8 cellular contexts compared by ENCODE assay signal in the genomic region with DNA sequence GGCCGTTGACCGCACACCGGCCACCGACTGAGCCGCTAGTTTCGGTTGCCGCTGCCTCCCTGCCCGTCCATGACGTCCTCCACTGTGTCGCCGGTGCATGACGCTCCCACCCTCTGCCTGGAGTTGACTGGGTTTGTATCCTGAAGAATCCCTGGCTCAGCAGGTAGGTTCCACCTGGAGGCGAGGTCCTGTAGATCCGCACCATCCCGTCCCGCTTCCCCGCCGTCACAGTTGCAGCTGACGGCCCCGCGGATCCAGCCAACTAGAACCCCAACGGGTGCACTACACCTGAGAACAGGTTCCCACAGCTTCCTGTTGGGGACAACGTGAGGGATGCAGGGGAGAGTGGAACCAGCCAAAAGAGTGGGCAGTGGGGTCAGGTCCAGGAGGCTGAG. TPM values are rescaled to one million over a fixed set of nuclear protein-coding genes. Genes with fewer than 3 reads are reported as not detected.
DNase-seq lines count a peak whose midpoint lies in the region; ATAC-seq and TF ChIP-seq lines count a peak whose summit lies in the region.

No MANE protein-coding gene starts in this region.

- intact Hi-C loops in heart right ventricle (cut with DNase I) = no loop called here
- intact Hi-C loops in Right ventricle myocardium superior (cut with DNase I) = loop anchor here (10.0 kb wide), 1 partner anchor 368 kb away; the partner anchor contains the start of gene UVSSA
- intact Hi-C loops in colonic mucosa (cut with DNase I) = no loop called here

- DNase-seq in heart right ventricle (no peak), Right ventricle myocardium superior (no peak), MG63 (no peak), colonic mucosa (no peak), naive B cell (no peak), GM19238 (ENCODE audit: insufficient read length, low spot score) (no peak), medulla oblongata (ENCODE audit: extremely low spot score) (no peak)

- TF ChIP-seq CTCF in heart right ventricle (IDR thresholded peaks at IDR 0.05) (no peak), colonic mucosa (IDR thresholded peaks at IDR 0.05) (no peak)

- H3K9me3 ChIP-seq in heart right ventricle (no peaks in the 10 kb centered on the region), MG63 (no peaks in the 10 kb centered on the region), colonic mucosa (no peaks in the 10 kb centered on the region)

- H3K9ac ChIP-seq in colonic mucosa (ENCODE audit: low read depth in 2 of 2, low read length in 2 of 2) = peak overlapping the region; percentile 93 to 94

- H3K4me1 ChIP-seq in heart right ventricle (peaks cover 11 to 73% (median 42%) of the 10 kb centered on the region in 9 donors), colonic mucosa (peaks cover 22% of the 10 kb centered on the region)

- peaks cover 0 to 5% of the 10 kb centered on the region in 2 donors for H3K36me3 Mint-ChIP-seq in naive B cell

- ATAC-seq in heart right ventricle (peak in 4 of 8 donors; percentile 0 to 18 (median 5)), Right ventricle myocardium superior (ENCODE audit: poor library complexity) (no peak), naive B cell (ENCODE audit: low read depth in 2 of 2) (no peak), HG03175 (IDR thresholded peaks at IDR 0.05; ENCODE audit: unreplicated experiment) (no peak)

- H3K36me3 ChIP-seq in heart right ventricle (peaks cover 0 to 41% (median 6%) of the 10 kb centered on the region in 9 donors), MG63 (peaks cover 17% of the 10 kb centered on the region), colonic mucosa (no peaks in the 10 kb centered on the region)

- peaks cover 34 to 65% (median 48%) of the 10 kb centered on the region in 3 donors for H3K4me1 Mint-ChIP-seq in naive B cell

- WGBS in heart right ventricle, 2 donors = 7 to 12% methylated on average over 23 of the region's 23 CpGs

- peak overlapping the region; percentile 89 to 99 (median 96) for H3K4me3 Mint-ChIP-seq in naive B cell

- H3K27me3 ChIP-seq in heart right ventricle (no peaks in the 10 kb centered on the region), MG63 (no peaks in the 10 kb centered on the region), colonic mucosa (no peaks in the 10 kb centered on the region)

- peak overlapping the region; percentile 99 to 100 (median 100) for H3K27ac ChIP-seq in heart right ventricle
- H3K27ac ChIP-seq in colonic mucosa = peak overlapping the region; percentile 99

- H3K27me3 Mint-ChIP-seq in naive B cell = no peaks in the 10 kb centered on the region

- H3K4me3 ChIP-seq in heart right ventricle = peak overlapping the region; percentile 70 to 98 (median 92)
- H3K4me3 ChIP-seq in MG63 = peak overlapping the region; percentile 64
- H3K4me3 ChIP-seq in colonic mucosa = peak overlapping the region; percentile 96

- H3K27ac Mint-ChIP-seq in naive B cell = peak overlapping the region; percentile 95 to 99 (median 98)

- no peaks in the 10 kb centered on the region for H3K9me3 Mint-ChIP-seq in naive B cell

RNA-seq across cellular contexts. Expression of gene SLBP, which starts 0.9 kb away (rescaled TPM):
- total RNA-seq in heart right ventricle = 10 to 100 TPM; 10.9 to 17.7 (median 12.8) TPM
- polyA plus RNA-seq in heart right ventricle = 10 to 100 TPM; 11.2 to 16.2 TPM
- total RNA-seq in Right ventricle myocardium superior = 12.6 TPM
- 72.1 and 99.1 TPM in 2 replicates for total RNA-seq in MG63 (2014; rRNA removed; shearing (Covaris generic); ENCODE audit: low replicate concordance)
- 10 to 100 TPM; 30.1 to 56.9 TPM for total RNA-seq in colonic mucosa
- polyA plus RNA-seq in naive B cell (ENCODE audit: low read depth in 6 of 6) = 10 to 100 TPM; 32.7 to 50.5 (median 43.4) TPM

RNA-seq across cellular contexts. Expression of gene TMEM129, which starts 8.1 kb away (rescaled TPM):
- total RNA-seq in heart right ventricle = 10 to 100 TPM; 28.1 to 45.6 (median 34.3) TPM
- polyA plus RNA-seq in heart right ventricle = 10 to 100 TPM; 28.6 to 33.0 TPM
- total RNA-seq in Right ventricle myocardium superior = 28.6 TPM
- 11.2 and 15.7 TPM in 2 replicates for total RNA-seq in MG63 (2014; rRNA removed; shearing (Covaris generic); ENCODE audit: low replicate concordance)
- 10 to 100 TPM; 37.9 to 53.2 TPM for total RNA-seq in colonic mucosa
- 10 to 100 TPM; 29.6 to 43.7 (median 34.7) TPM for polyA plus RNA-seq in naive B cell (ENCODE audit: low read depth in 6 of 6)

RNA-seq across cellular contexts. Expression of gene TACC3, which starts 8.3 kb away (rescaled TPM):
- total RNA-seq in heart right ventricle (10 to 100 TPM in 2 of 10 donors, 1 to 10 TPM in 8; 2.3 to 15.6 (median 3.9) TPM), Right ventricle myocardium superior (7.0 TPM), colonic mucosa (10 to 100 TPM; 20.6 to 99.7 TPM)
- polyA plus RNA-seq in heart right ventricle (10 to 100 TPM in 1 of 2 donors, 1 to 10 TPM in 1; 6.0 to 16.2 TPM), naive B cell (ENCODE audit: low read depth in 6 of 6) (10 to 100 TPM; 15.0 to 21.0 (median 17.2) TPM)
- total RNA-seq in MG63 (2014; rRNA removed; shearing (Covaris generic); ENCODE audit: low replicate concordance) = 67.1 and 72.9 TPM in 2 replicates

RNA-seq across cellular contexts. Expression of gene FAM53A, which starts 28.9 kb away (rescaled TPM):
- total RNA-seq in heart right ventricle = 1 to 10 TPM in 3 of 10 donors, under 1 TPM in 7; 0.24 to 1.5 (median 0.70) TPM
- under 1 TPM; 0.73 to 0.97 TPM for polyA plus RNA-seq in heart right ventricle
- 1.0 TPM for total RNA-seq in Right ventricle myocardium superior
- total RNA-seq in MG63 (2014; rRNA removed; shearing (Covaris generic); ENCODE audit: low replicate concordance) = 2.6 and 4.0 TPM in 2 replicates
- 1 to 10 TPM in 1 of 2 donors, under 1 TPM in 1; 0.86 to 1.5 TPM for total RNA-seq in colonic mucosa
- 1 to 10 TPM; 1.5 to 2.9 (median 2.4) TPM for polyA plus RNA-seq in naive B cell (ENCODE audit: low read depth in 6 of 6)
